Comparison of ENCODE assay signal across 20 cellular contexts in the genomic region with DNA sequence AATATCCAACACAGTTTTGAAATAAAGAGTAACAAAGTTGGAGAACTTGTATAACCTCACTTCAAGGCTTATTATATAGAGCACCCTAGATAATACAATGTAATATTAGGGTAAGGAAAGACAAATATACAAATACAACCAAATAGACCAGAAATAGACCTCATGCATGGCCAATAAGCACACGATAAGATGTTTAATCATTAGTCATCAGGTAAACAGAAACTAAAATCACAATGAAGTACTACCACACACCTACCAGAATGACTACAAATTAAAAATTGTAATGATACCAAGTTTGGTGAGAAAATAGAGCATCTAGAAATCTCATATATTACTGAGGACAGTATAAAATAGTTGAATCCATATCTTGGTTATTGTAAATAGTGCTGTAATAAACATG. TPM values are rescaled to one million over a fixed set of nuclear protein-coding genes. Genes with fewer than 3 reads are reported as not detected.
DNase-seq lines count a peak whose midpoint lies in the region; ATAC-seq, FAIRE-seq and TF ChIP-seq lines count a peak whose summit lies in the region.
"Had no signal": no experiment of that assay in that cellular context is flagged by ENCODE, and none has a peak within 500 bp of the region (broad histone marks: within the 10 kb centered on the region; RNA-seq: fewer than 3 reads in every experiment).

No MANE protein-coding gene starts in this region.

- DNase-seq in GM19239 (ENCODE audit: insufficient read length, low spot score) = no peak
- peak; percentile 75 for DNase-seq in bronchial epithelial cell (ENCODE audit: low read depth)
- DNase-seq: ACHN; BE2C; C1 segment of cervical spinal cord; Caco-2; CD4-positive, alpha-beta T cell; DMS79 treated with DMSO at 0.1 percent for 48 hours; GOT3; H7; KBM-7 had no signal

- ATAC-seq in HG03354 (IDR thresholded peaks at IDR 0.05; ENCODE audit: poor library complexity, severe bottlenecking, unreplicated experiment) (no peak), GM21447 (IDR thresholded peaks at IDR 0.05; ENCODE audit: unreplicated experiment) (no peak), GM19452 (IDR thresholded peaks at IDR 0.05; ENCODE audit: unreplicated experiment) (no peak)
- ATAC-seq: GM12878, HepG2 had no signal

- H3K4me3 ChIP-seq in bronchial epithelial cell (ENCODE audit: low read depth, low read length) = no peak overlapping the region
- H3K4me3 ChIP-seq: GM12878 had no signal

- H3K27me3 ChIP-seq in bronchial epithelial cell (ENCODE audit: control insufficient read depth, insufficient read depth, low read length) = no peaks in the 10 kb centered on the region

- TF ChIP-seq CTCF in bronchial epithelial cell (IDR thresholded peaks at IDR 0.05; ENCODE audit: insufficient read depth, low read length, severe bottlenecking) = no peak

- FAIRE-seq in G401.6 (lab: Jason Lieb, UNC) (peak; percentile 52), GM19239 (lab: Jason Lieb, UNC) (peak; percentile 14), bronchial epithelial cell (lab: Jason Lieb, UNC) (no peak), islet of Langerhans (lab: Jason Lieb, UNC) (peak; percentile 64)
- FAIRE-seq: A204.1, D721Med, GM12878, HepG2 had no signal

- no peaks in the 10 kb centered on the region for H3K36me3 ChIP-seq in bronchial epithelial cell (ENCODE audit: control insufficient read depth, insufficient read depth, low read length)
- H3K36me3 ChIP-seq: BE2C had no signal

RNA-seq across cellular contexts. Expression of gene CTTNBP2NL, which starts 20.3 kb away (rescaled TPM):
- 5.3 and 9.5 TPM in 2 replicates for total RNA-seq in bronchial epithelial cell
